ENCODE assay signal across 5 cellular contexts in the genomic region with DNA sequence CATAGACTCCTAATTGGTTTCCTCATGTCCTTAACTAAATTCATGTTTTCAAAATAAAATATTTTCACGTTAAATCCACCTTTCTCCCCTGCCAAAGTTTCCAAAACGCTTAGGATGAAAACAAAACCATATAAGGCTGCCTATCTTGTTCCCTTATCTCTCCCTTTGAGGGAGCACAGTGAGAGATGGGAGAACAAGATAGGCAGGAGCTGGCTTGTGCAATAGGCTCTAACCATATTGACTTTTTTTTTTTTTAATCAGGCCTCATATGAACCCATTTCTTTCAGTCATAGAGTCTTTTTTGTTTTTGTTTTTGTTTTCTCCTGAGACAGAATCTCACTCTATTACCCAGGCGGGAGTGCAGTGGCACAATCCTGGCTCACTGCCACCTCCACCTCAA.
"Had no signal": no experiment of that assay in that cellular context is flagged by ENCODE, and none has a peak within 500 bp of the region (broad histone marks: within the 10 kb centered on the region; RNA-seq: fewer than 3 reads in every experiment).

No MANE protein-coding gene starts in this region.

- H2AFZ ChIP-seq: GM23248 had no signal

- ATAC-seq: K562 had no signal

- DNase-seq: GM23248, H9, HCEC 1CT, IMR-90 had no signal

- H3K9me3 Mint-ChIP-seq: H9 had no signal

- H3K27ac Mint-ChIP-seq: H9 had no signal

- H3K4me3 Mint-ChIP-seq: H9 had no signal

- H3K4me3 ChIP-seq: GM23248, K562 had no signal

- H3K9ac ChIP-seq: GM23248 had no signal

- H3K27ac ChIP-seq: GM23248 had no signal
